Comparison of ENCODE assay signal across 1 cellular context in the genomic region with DNA sequence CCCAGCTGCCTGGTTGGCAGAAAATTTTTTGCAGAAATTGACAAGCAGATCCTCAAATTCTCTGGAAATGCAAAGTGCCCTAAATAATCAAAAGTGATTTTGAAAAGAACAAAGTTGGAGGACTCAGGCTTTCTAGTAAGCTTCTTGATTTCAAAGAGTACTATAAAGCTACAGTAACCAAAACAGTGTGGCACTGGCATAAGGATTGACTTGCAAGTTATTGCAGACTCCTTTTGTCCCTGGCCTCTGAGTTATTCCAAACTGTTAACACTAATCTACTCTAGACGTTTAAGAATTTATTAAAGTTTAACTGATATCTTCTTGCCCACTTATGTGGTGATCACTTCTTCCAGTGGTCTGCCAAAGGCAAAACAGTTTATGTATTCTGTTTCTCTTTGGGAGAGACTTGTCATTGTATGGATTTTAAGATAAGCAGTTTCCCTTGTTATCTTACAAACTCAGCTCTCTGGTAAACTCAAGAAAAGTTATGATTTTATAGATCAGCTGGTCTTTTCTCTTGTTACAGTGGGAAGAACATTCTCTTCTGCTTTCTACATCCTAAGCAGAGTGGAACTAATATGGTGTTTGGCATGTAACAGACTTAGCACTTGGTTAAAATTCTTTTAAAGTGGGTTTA.
A peak's percentile ranks its signal among the peaks of the same experiment; 100 is the strongest.
TF ChIP-seq lines count a peak whose summit lies in the region.

No MANE protein-coding gene starts in this region.

TF ChIP-seq in K562, 482 proteins besides CTCF, POLR2A, EP300 and RAD21 (continued from another document and continues in another):
- TF ChIP-seq DACH1 (IDR thresholded peaks at IDR 0.05; ENCODE audit: partially characterized antibody) (peak; percentile 60), SOX6 (IDR thresholded peaks at IDR 0.05) (peak; percentile 77), ZBTB34 (CRISPR knock-in tag; IDR thresholded peaks at IDR 0.05) (no peak), ZBED1 (IDR thresholded peaks at IDR 0.05) (no peak), BDP1 (IDR thresholded peaks at IDR 0.05; ENCODE audit: insufficient read depth, insufficient read length) (no peak), ZNF133 (CRISPR knock-in tag; IDR thresholded peaks at IDR 0.05) (no peak), ZFP1 (CRISPR knock-in tag; IDR thresholded peaks at IDR 0.05) (no peak), HMBOX1 (IDR thresholded peaks at IDR 0.05) (peak; percentile 61), MTA3 (IDR thresholded peaks at IDR 0.05; ENCODE audit: borderline replicate concordance) (0 out of 2 replicates have a peak, but pooled peaks have one; percentile 40), CBFA2T2 (conservative IDR thresholded peaks at IDR 0.05) (peak; percentile 81), GTF2F1 (IDR thresholded peaks at IDR 0.05; ENCODE audit: low read depth, low read length) (no peak), FOXA1 (IDR thresholded peaks at IDR 0.05; ENCODE audit: borderline replicate concordance) (no peak), KLF16 (IDR thresholded peaks at IDR 0.05) (peak; percentile 65; the same call in 1 of the 2 replicates), HDAC8 (tag; IDR thresholded peaks at IDR 0.05) (no peak), ETS2 (tag; IDR thresholded peaks at IDR 0.05; ENCODE audit: borderline replicate concordance, poor library complexity, severe bottlenecking) (no peak), RCOR1 (IDR thresholded peaks at IDR 0.05; ENCODE audit: borderline replicate concordance in 1 of 2, low read depth in 2 of 2, low read length in 2 of 2) (peak in 1 of 2 experiments; percentile 42; a peak in 1 of 4 replicates), DPF2 (IDR thresholded peaks at IDR 0.05) (peak; percentile 79), MEIS2 (IDR thresholded peaks at IDR 0.05; ENCODE audit: partially characterized antibody) (peak; percentile 56), RBM39 (optimal IDR thresholded peaks at IDR 0.05; ENCODE audit: low read depth, low read length) (no peak), CCNT2 (IDR thresholded peaks at IDR 0.05; ENCODE audit: borderline replicate concordance, extremely low read depth, insufficient read length, low read depth, low read length) (no peak), CC2D1A (IDR thresholded peaks at IDR 0.05) (0 out of 2 replicates have a peak, but pooled peaks have one; percentile 17), CREB1 (IDR thresholded peaks at IDR 0.05) (no peak), CREB1 (CRISPR knock-in tag; IDR thresholded peaks at IDR 0.05) (no peak), KLF10 (CRISPR knock-in tag; IDR thresholded peaks at IDR 0.05) (no peak), HDAC1 (IDR thresholded peaks at IDR 0.05) (0 out of 4 replicates have a peak, but pooled peaks of 1 of the 2 experiments have one; percentile 27), NR4A1 (CRISPR knock-in tag; IDR thresholded peaks at IDR 0.05) (no peak), NR4A1 (tag; IDR thresholded peaks at IDR 0.05) (no peak), HDAC2 (IDR thresholded peaks at IDR 0.05) (0 out of 2 replicates have a peak, but pooled peaks have one; percentile 27), RFX5 (IDR thresholded peaks at IDR 0.05; ENCODE audit: low read depth, low read length) (no peak), ETV6 (IDR thresholded peaks at IDR 0.05; ENCODE audit: borderline replicate concordance in 1 of 2, low read depth in 2 of 2, low read length in 1 of 2) (no peak), ETV6 (CRISPR knock-in tag; IDR thresholded peaks at IDR 0.05; ENCODE audit: borderline replicate concordance) (no peak), ZNF41 (CRISPR knock-in tag; conservative IDR thresholded peaks at IDR 0.05) (no peak), TCF3 (CRISPR knock-in tag; IDR thresholded peaks at IDR 0.05) (peak; percentile 78), HSF4 (CRISPR knock-in tag; IDR thresholded peaks at IDR 0.05; ENCODE audit: borderline replicate concordance) (no peak), PPARD (CRISPR knock-in tag; IDR thresholded peaks at IDR 0.05) (no peak), HOXB6 (CRISPR knock-in tag; IDR thresholded peaks at IDR 0.05; ENCODE audit: borderline replicate concordance) (no peak), KDM1A (IDR thresholded peaks at IDR 0.05) (peak; percentile 38 to 71; a peak in 3 of 4 replicates), CHD7 (IDR thresholded peaks at IDR 0.05; ENCODE audit: low read depth, low read length) (no peak), NFIC (IDR thresholded peaks at IDR 0.05) (peak; percentile 38), ZNF511 (CRISPR knock-in tag; IDR thresholded peaks at IDR 0.05) (no peak), EHMT2 (IDR thresholded peaks at IDR 0.05) (0 out of 2 replicates have a peak, but pooled peaks have one; percentile 18), ZNF408 (CRISPR knock-in tag; IDR thresholded peaks at IDR 0.05; ENCODE audit: low read depth) (no peak), BCOR (IDR thresholded peaks at IDR 0.05) (peak; percentile 64), ILF3 (IDR thresholded peaks at IDR 0.05; ENCODE audit: borderline replicate concordance) (no peak), ARID1B (IDR thresholded peaks at IDR 0.05) (peak; percentile 90), CBX3 (IDR thresholded peaks at IDR 0.05; ENCODE audit: borderline replicate concordance in 1 of 2, low read length in 2 of 2) (0 out of 3 replicates have a peak, but pooled peaks of 1 of the 2 experiments have one; percentile 34), ZMIZ1 (IDR thresholded peaks at IDR 0.05; ENCODE audit: low read depth in 2 of 2, low read length in 2 of 2) (no peak), TRIM28 (IDR thresholded peaks at IDR 0.05) (peak; percentile 88), SMARCA4 (IDR thresholded peaks at IDR 0.05) (peak; percentile 74; the same call in 1 of the 2 replicates), MTA2 (IDR thresholded peaks at IDR 0.05; ENCODE audit: low read depth) (peak; percentile 66), ZZZ3 (IDR thresholded peaks at IDR 0.05) (no peak), MCM2 (IDR thresholded peaks at IDR 0.05; ENCODE audit: low read depth) (no peak), CEBPG (CRISPR knock-in tag; IDR thresholded peaks at IDR 0.05) (no peak), CEBPG (tag; conservative IDR thresholded peaks at IDR 0.05 in 1 of 2, IDR thresholded peaks at IDR 0.05 in 1 of 2) (no peak)
